In genomic region chrX:19747672-19748610, GRCh38 we compare ENCODE assay signal across 8 cellular contexts.
DNase-seq lines count a peak whose midpoint lies in the region; ATAC-seq and TF ChIP-seq lines count a peak whose summit lies in the region.

No MANE protein-coding gene starts in this region.

- no peak overlapping the region for H2AFZ ChIP-seq in OCI-LY1 (ENCODE audit: low read length)

- no peaks in the 10 kb centered on the region for H4K20me1 ChIP-seq in OCI-LY1 (ENCODE audit: insufficient read depth, low read length)

- peak overlapping the region; percentile 100 for H3K27ac ChIP-seq in OCI-LY1 (ENCODE audit: low read depth, low read length, poor library complexity, severe bottlenecking)
- H3K27ac ChIP-seq in esophagus muscularis mucosa (replicated peaks in 1 of 4), result no peak overlapping the region

- H3K4me3 ChIP-seq in OCI-LY1 (ENCODE audit: low read depth, low read length, poor library complexity, severe bottlenecking), result peak overlapping the region; percentile 48
- H3K4me3 ChIP-seq in esophagus muscularis mucosa, result no peak overlapping the region

- H3K4me2 ChIP-seq in OCI-LY1 (ENCODE audit: low read length), result peak overlapping the region; percentile 85

- H3K4me1 ChIP-seq in OCI-LY1 (ENCODE audit: insufficient read depth, low read length, severe bottlenecking) (peaks cover 99% of the 10 kb centered on the region), esophagus muscularis mucosa (no peaks in the 10 kb centered on the region)

- DNase-seq in left cardiac atrium (no peak), cardiac septum (ENCODE audit: low spot score) (no peak), esophagus muscularis mucosa (ENCODE audit: extremely low spot score) (no peak), NCI-H128 (lab: John Stamatoyannopoulos, UW; ENCODE audit: unreplicated experiment) (no peak)
- DNase-seq in activated gamma-delta T cell treated with anti-CD3 and anti-CD28 coated beads, Interleukin-2, amount 50 U/mL, for 16 hours (ENCODE audit: low read depth), result peak; percentile 45
- peak; percentile 23 to 49 for DNase-seq in stimulated activated CD4-positive, alpha-beta T cell treated with anti-CD3 and anti-CD28 coated beads, Interleukin-2, amount 100 ng/mL, for 48 hours

- H3K36me3 ChIP-seq in OCI-LY1 (ENCODE audit: insufficient read depth, low read length) (peaks cover 28% of the 10 kb centered on the region), esophagus muscularis mucosa (no peaks in the 10 kb centered on the region)

- no peak for TF ChIP-seq POLR2A in esophagus muscularis mucosa (IDR thresholded peaks at IDR 0.05; ENCODE audit: low read depth)

- ATAC-seq in left cardiac atrium (peak; percentile 45 to 50), HG03045 (IDR thresholded peaks at IDR 0.05; ENCODE audit: unreplicated experiment) (no peak)

- H3K9me3 ChIP-seq in OCI-LY1 (ENCODE audit: low read length), result no peaks in the 10 kb centered on the region
- H3K9me3 ChIP-seq in esophagus muscularis mucosa, result peaks cover 0 to 7% (median 0%) of the 10 kb centered on the region in 4 donors

- peaks cover 6% of the 10 kb centered on the region for H3F3A ChIP-seq in OCI-LY1 (ENCODE audit: insufficient read depth, low read length)

- TF ChIP-seq EP300 in esophagus muscularis mucosa (IDR thresholded peaks at IDR 0.05), result no peak

- H3K27me3 ChIP-seq in OCI-LY1 (ENCODE audit: insufficient read depth, low read length) (no peaks in the 10 kb centered on the region), esophagus muscularis mucosa (no peaks in the 10 kb centered on the region)

- no peak; the same call in 1 of the 2 replicates for TF ChIP-seq CTCF in OCI-LY1 (IDR thresholded peaks at IDR 0.05; ENCODE audit: low read length)
- TF ChIP-seq CTCF in esophagus muscularis mucosa (IDR thresholded peaks at IDR 0.05), result no peak

- H3K9ac ChIP-seq in OCI-LY1 (ENCODE audit: low read length), result peak overlapping the region; percentile 83

- no peaks in the 10 kb centered on the region for H3K9me2 ChIP-seq in OCI-LY1 (ENCODE audit: low read depth, low read length)

- 76% methylated on average over 13 of the region's 15 CpGs for WGBS in esophagus muscularis mucosa

- H3K79me2 ChIP-seq in OCI-LY1 (ENCODE audit: insufficient read depth, low read length), result peaks cover 10% of the 10 kb centered on the region

- intact Hi-C loops in left cardiac atrium (cut with DNase I), result no loop called here
- intact Hi-C loops in cardiac septum (cut with DNase I), result no loop called here
- intact Hi-C loops in esophagus muscularis mucosa (cut with DNase I), result no loop called here

Comparison
In these comparisons a context has a peak if more than half of its experiments do, and no peak if none do; other contexts are left out.
1. DNase-seq: peak in activated gamma-delta T cell treated with anti-CD3 and anti-CD28 coated beads, Interleukin-2, amount 50 U/mL, for 16 hours (single experiment) and stimulated activated CD4-positive, alpha-beta T cell treated with anti-CD3 and anti-CD28 coated beads, Interleukin-2, amount 100 ng/mL, for 48 hours (2 of 2); none in left cardiac atrium (single experiment), cardiac septum (single experiment), esophagus muscularis mucosa (single experiment) and NCI-H128 (single experiment).